Comparison of ENCODE assay signal across 23 cellular contexts in genomic region chr5:112254303-112254702, GRCh38.
DNase-seq lines count a peak whose midpoint lies in the region; ATAC-seq and TF ChIP-seq lines count a peak whose summit lies in the region.
"Had no signal": no experiment of that assay in that cellular context is flagged by ENCODE, and none has a peak within 500 bp of the region (broad histone marks: within the 10 kb centered on the region; RNA-seq: fewer than 3 reads in every experiment).

No MANE protein-coding gene starts in this region.

- H3K4me1 ChIP-seq in heart left ventricle, result peaks cover 0 to 28% (median 11%) of the 10 kb centered on the region in 12 donors
- peaks cover 19% of the 10 kb centered on the region for H3K4me1 ChIP-seq in psoas muscle
- no peaks in the 10 kb centered on the region for H3K4me1 ChIP-seq in tibial artery

- peak in 3 of 4 donors; percentile 38 to 56 (median 43) for ATAC-seq in heart left ventricle
- ATAC-seq in Right ventricle myocardium inferior, result no peak
- peak; percentile 47 to 72 (median 64) for ATAC-seq in psoas muscle
- no peak for ATAC-seq in HG03378 (IDR thresholded peaks at IDR 0.05; ENCODE audit: unreplicated experiment)
- ATAC-seq: activated T-helper 17 cell treated with anti-CD3 and anti-CD28 coated beads, Interleukin-2, amount 50 U/mL, for 72 hours; naive thymus-derived CD4-positive, alpha-beta T cell had no signal

- no peak overlapping the region for H3K4me3 ChIP-seq in heart left ventricle
- no peak overlapping the region for H3K4me3 ChIP-seq in fibroblast of mammary gland (ENCODE audit: control insufficient read depth, low read depth, low read length)
- no peak overlapping the region for H3K4me3 ChIP-seq in psoas muscle
- no peak overlapping the region for H3K4me3 ChIP-seq in tibial artery
- H3K4me3 ChIP-seq: skin epidermis had no signal

- H3K36me3 ChIP-seq in heart left ventricle (peaks cover 0 to 13% (median 0%) of the 10 kb centered on the region in 9 donors), psoas muscle (ENCODE audit: insufficient read depth in 1 of 2, low read depth in 1 of 2) (no peaks in the 10 kb centered on the region), tibial artery (no peaks in the 10 kb centered on the region)

- no peaks in the 10 kb centered on the region for H3K9me3 ChIP-seq in heart left ventricle
- no peaks in the 10 kb centered on the region for H3K9me3 ChIP-seq in psoas muscle
- no peaks in the 10 kb centered on the region for H3K9me3 ChIP-seq in tibial artery

- TF ChIP-seq POLR2A in heart left ventricle (IDR thresholded peaks at IDR 0.05), result no peak

- intact Hi-C loops in heart left ventricle (cut with DNase I) (no loop called here), Right ventricle myocardium inferior (cut with DNase I) (no loop called here), psoas muscle (cut with DNase I) (no loop called here), tibial artery (cut with DNase I; ENCODE audit: low total_unique reads) (no loop called here)

- peak overlapping the region in 11 of 12 donors; percentile 13 to 58 (median 32) for H3K27ac ChIP-seq in heart left ventricle
- H3K27ac ChIP-seq in psoas muscle, result peak overlapping the region; percentile 50
- H3K27ac ChIP-seq in tibial artery, result peak overlapping the region in 1 of 2 donors; percentile 29

- H3K27me3 ChIP-seq in heart left ventricle, result no peaks in the 10 kb centered on the region
- H3K27me3 ChIP-seq in psoas muscle (ENCODE audit: insufficient read depth in 3 of 3, low read length in 2 of 3), result no peaks in the 10 kb centered on the region
- no peaks in the 10 kb centered on the region for H3K27me3 ChIP-seq in tibial artery

- DNase-seq in heart left ventricle (no peak), Right ventricle myocardium inferior (ENCODE audit: missing footprints) (no peak), fibroblast of mammary gland (ENCODE audit: low read depth) (peak; percentile 14), psoas muscle (no peak), NCI-H510A treated with DMSO at 0.1 percent for 48 hours (lab: John Stamatoyannopoulos, UW) (no peak), tibial artery (no peak), HuH-7 (ENCODE audit: low spot score) (no peak)
- DNase-seq: activated CD4-positive, alpha-beta memory T cell treated with anti-CD3 and anti-CD28 coated beads, Interleukin-2, amount 10 ng/mL, durations not matched to agents 7 days and 5 days; activated CD4-positive, alpha-beta T cell treated with anti-CD3 and anti-CD28 coated beads for 1 hour; AML-193; CD4-positive, alpha-beta T cell; hippocampal formation; midbrain; naive thymus-derived CD4-positive, alpha-beta T cell; NCI-H1436; NCI-H82; nucleus accumbens; RPMI8226; stimulated activated CD8-positive, alpha-beta memory T cell treated with anti-CD3 and anti-CD28 coated beads, Interleukin-4, amount 100 ng/mL, for 48 hours; T-helper 2 cell had no signal

- TF ChIP-seq CTCF in heart left ventricle (IDR thresholded peaks at IDR 0.05), result no peak
- no peak for TF ChIP-seq CTCF in fibroblast of mammary gland (conservative IDR thresholded peaks at IDR 0.05; ENCODE audit: control insufficient read depth, insufficient read depth, low read depth, low read length)
- no peak for TF ChIP-seq CTCF in psoas muscle (IDR thresholded peaks at IDR 0.05)
- no peak for TF ChIP-seq CTCF in tibial artery (IDR thresholded peaks at IDR 0.05)

- 68 to 84% (median 70%) methylated on average over 5 of the region's 5 CpGs for WGBS in heart left ventricle, 4 donors
- 44 to 80% (median 52%) methylated on average over 5 of the region's 5 CpGs for WGBS in psoas muscle, 3 donors

Comparison
In these comparisons a context has a peak if more than half of its experiments do, and no peak if none do; other contexts are left out.
1. ATAC-seq: peak in heart left ventricle (3 of 4) and psoas muscle (4 of 4); none in Right ventricle myocardium inferior (single experiment) and HG03378 (single experiment).